ENCODE assay signal across 1 cellular context in genomic region chr6:14871196-14871595, GRCh38.
TF ChIP-seq lines count a peak whose summit lies in the region.

No MANE protein-coding gene starts in this region.

TF ChIP-seq in IMR-90, 13 proteins besides CTCF, POLR2A, EP300 and RAD21:
- TF ChIP-seq USF2 (IDR thresholded peaks at IDR 0.05; ENCODE audit: low read depth, low read length) (no peak), MAZ (IDR thresholded peaks at IDR 0.05; ENCODE audit: borderline replicate concordance, low read depth, low read length) (no peak), NFE2L2 (IDR thresholded peaks at IDR 0.05; ENCODE audit: low read depth, low read length) (no peak), RCOR1 (IDR thresholded peaks at IDR 0.05; ENCODE audit: insufficient replicate concordance, low read length) (no peak), RFX5 (IDR thresholded peaks at IDR 0.05; ENCODE audit: low read depth, low read length) (no peak), BHLHE40 (IDR thresholded peaks at IDR 0.05; ENCODE audit: low read depth, low read length) (no peak), CHD1 (IDR thresholded peaks at IDR 0.05; ENCODE audit: low read depth, low read length) (no peak), MAFK (IDR thresholded peaks at IDR 0.05; ENCODE audit: low read depth, low read length) (no peak), SMC3 (IDR thresholded peaks at IDR 0.05; ENCODE audit: low read depth, low read length) (no peak), MXI1 (IDR thresholded peaks at IDR 0.05; ENCODE audit: borderline replicate concordance, low read depth, low read length) (no peak), FOS (IDR thresholded peaks at IDR 0.05; ENCODE audit: low read depth, low read length) (no peak), ELK1 (IDR thresholded peaks at IDR 0.05; ENCODE audit: borderline replicate concordance, low read depth, low read length) (no peak), CEBPB (IDR thresholded peaks at IDR 0.05; ENCODE audit: low read depth, low read length) (no peak)
TF ChIP-seq in IMR-90: peak in this region for 0.
